ENCODE assay signal across 22 cellular contexts in the genomic region with DNA sequence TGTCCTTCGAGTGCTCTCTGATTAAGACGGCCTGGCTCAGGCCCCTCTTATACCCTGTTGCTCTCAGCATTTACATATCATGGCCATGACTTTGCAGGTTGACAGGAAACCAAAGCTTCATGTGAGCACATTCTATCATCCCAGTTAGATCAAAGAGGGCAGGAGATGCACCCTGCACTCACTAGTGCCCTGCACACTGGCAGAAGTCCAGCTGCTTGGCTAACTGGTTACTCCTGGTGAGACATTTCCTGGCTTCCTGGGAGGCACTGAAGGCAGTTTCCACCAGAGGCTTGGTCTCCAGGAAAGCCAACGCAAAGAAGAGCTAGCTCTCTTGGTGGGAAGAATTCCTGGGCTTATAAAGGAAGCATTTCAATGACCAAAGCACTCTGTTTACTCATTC.
DNase-seq lines count a peak whose midpoint lies in the region; ATAC-seq, FAIRE-seq and TF ChIP-seq lines count a peak whose summit lies in the region.
"Had no signal": no experiment of that assay in that cellular context is flagged by ENCODE, and none has a peak within 500 bp of the region (broad histone marks: within the 10 kb centered on the region; RNA-seq: fewer than 3 reads in every experiment).

No MANE protein-coding gene starts in this region.

- DNase-seq in GM23338 (ENCODE audit: low spot score) (no peak), PC-3 (peak; percentile 57), coronary artery (ENCODE audit: low spot score) (peak; percentile 33), GM12891 (ENCODE audit: insufficient read length, low spot score) (no peak), aorta (no peak), NCI-H2171 treated with DMSO at 0.1 percent for 48 hours (lab: John Stamatoyannopoulos, UW) (no peak)
- no peak for DNase-seq in activated CD8-positive, alpha-beta memory T cell treated with anti-CD3 and anti-CD28 coated beads, Interleukin-2, amount 10 ng/mL, durations not matched to agents 7 days and 5 days
- DNase-seq: activated CD4-positive, alpha-beta T cell treated with anti-CD3 and anti-CD28 coated beads, Interleukin-2, amount 10 ng/mL, durations not matched to agents 24 days and 14 days; activated gamma-delta T cell treated with Interleukin-2 at 50 U/mL for 16 hours; DND-41; GM23248; MM.1S; naive thymus-derived CD4-positive, alpha-beta T cell; NCI-H187; NCI-H510A had no signal

- H3K27me3 Mint-ChIP-seq in GM23338 (ENCODE audit: insufficient read depth, low read depth, poor library complexity), result peaks cover 5% of the 10 kb centered on the region
- peaks cover 18% of the 10 kb centered on the region for H3K27me3 Mint-ChIP-seq in nephron (ENCODE audit: low read depth)
- H3K27me3 Mint-ChIP-seq in activated CD8-positive, alpha-beta memory T cell treated with anti-CD3 and anti-CD28 coated beads, Interleukin-2, amount 10 ng/mL, durations not matched to agents 7 days and 5 days, result peaks cover 8% of the 10 kb centered on the region
- H3K27me3 Mint-ChIP-seq: activated CD4-positive, alpha-beta T cell treated with anti-CD3 and anti-CD28 coated beads, Interleukin-2, amount 10 ng/mL, durations not matched to agents 24 days and 14 days had no signal

- H3K4me3 ChIP-seq in GM23338 (no peak overlapping the region), PC-3 (ENCODE audit: low read length) (no peak overlapping the region), coronary artery (no peak overlapping the region), aorta (ENCODE audit: low read length in 2 of 2) (no peak overlapping the region)
- H3K4me3 ChIP-seq: GM23248, heart right ventricle, pancreas had no signal

- CTCF ChIA-PET in PC-3 (lab: Charles Lee), result no interaction called here
- CTCF ChIA-PET in activated CD8-positive, alpha-beta memory T cell treated with anti-CD3 and anti-CD28 coated beads, Interleukin-2, amount 10 ng/mL, durations not matched to agents 7 days and 5 days (lab: Charles Lee), result no interaction called here

- H3K9me3 ChIP-seq in PC-3 (ENCODE audit: low read length) (no peaks in the 10 kb centered on the region), aorta (ENCODE audit: control insufficient read depth, low read length) (no peaks in the 10 kb centered on the region)
- H3K9me3 ChIP-seq: heart right ventricle, pancreas had no signal

- no peak for FAIRE-seq in GM12891 (lab: Jason Lieb, UNC)
- FAIRE-seq: GM18507, pancreas had no signal

- ATAC-seq in GM23338 (no peak), PC-3 (peak; percentile 61), aorta (ENCODE audit: low FRiP score) (no peak)
- no peak for ATAC-seq in activated CD8-positive, alpha-beta memory T cell treated with anti-CD3 and anti-CD28 coated beads, Interleukin-2, amount 10 ng/mL, durations not matched to agents 7 days and 5 days
- ATAC-seq: CD8-positive, alpha-beta T cell; naive thymus-derived CD4-positive, alpha-beta T cell had no signal

- H3K36me3 ChIP-seq in GM23338 (ENCODE audit: insufficient read depth) (no peaks in the 10 kb centered on the region), PC-3 (ENCODE audit: low read depth, low read length) (no peaks in the 10 kb centered on the region), aorta (ENCODE audit: control insufficient read depth in 1 of 2, insufficient read depth in 2 of 2, low read length in 1 of 2) (no peaks in the 10 kb centered on the region)
- H3K36me3 ChIP-seq: heart right ventricle, pancreas had no signal

- intact Hi-C loops in PC-3 (cut with micrococcal nuclease) (no loop called here), aorta (cut with DNase I) (no loop called here)

- H3K27ac Mint-ChIP-seq in GM23338 (peak overlapping the region; percentile 37; the same call in 1 of the 2 replicates), nephron (peak overlapping the region; percentile 85 to 93 (median 90))
- no peak overlapping the region for H3K27ac Mint-ChIP-seq in activated CD8-positive, alpha-beta memory T cell treated with anti-CD3 and anti-CD28 coated beads, Interleukin-2, amount 10 ng/mL, durations not matched to agents 7 days and 5 days
- H3K27ac Mint-ChIP-seq: activated CD4-positive, alpha-beta T cell treated with anti-CD3 and anti-CD28 coated beads, Interleukin-2, amount 10 ng/mL, durations not matched to agents 24 days and 14 days; CD8-positive, alpha-beta T cell; naive thymus-derived CD4-positive, alpha-beta T cell; stimulated activated naive CD8-positive, alpha-beta T cell treated with anti-CD3 and anti-CD28 coated beads, Interleukin-15, Interleukin-2, amounts not matched to agents 100 ng/mL and 50 ng/mL, for 24 hours had no signal

- peaks cover 11% of the 10 kb centered on the region for H3K4me1 Mint-ChIP-seq in GM23338
- H3K4me1 Mint-ChIP-seq in nephron, result peaks cover 45% of the 10 kb centered on the region
- H3K4me1 Mint-ChIP-seq in activated CD8-positive, alpha-beta memory T cell treated with anti-CD3 and anti-CD28 coated beads, Interleukin-2, amount 10 ng/mL, durations not matched to agents 7 days and 5 days, result no peaks in the 10 kb centered on the region
- H3K4me1 Mint-ChIP-seq: activated CD4-positive, alpha-beta T cell treated with anti-CD3 and anti-CD28 coated beads, Interleukin-2, amount 10 ng/mL, durations not matched to agents 24 days and 14 days had no signal

- H3F3A ChIP-seq in GM23338 (replicated peaks; ENCODE audit: low read depth), result no peaks in the 10 kb centered on the region
- no peaks in the 10 kb centered on the region for H3F3A ChIP-seq in PC-3 (ENCODE audit: low read length, unreplicated experiment)

- H3K9ac ChIP-seq in PC-3 (ENCODE audit: low read length), result no peak overlapping the region
- H3K9ac ChIP-seq: GM23248 had no signal

- TF ChIP-seq POLR2A in GM12891 (IDR thresholded peaks at IDR 0.05; ENCODE audit: low read depth, low read length), result no peak

- H3K36me3 Mint-ChIP-seq in GM23338 (ENCODE audit: low read depth) (no peaks in the 10 kb centered on the region), nephron (ENCODE audit: low read depth) (no peaks in the 10 kb centered on the region)
- H3K36me3 Mint-ChIP-seq in activated CD8-positive, alpha-beta memory T cell treated with anti-CD3 and anti-CD28 coated beads, Interleukin-2, amount 10 ng/mL, durations not matched to agents 7 days and 5 days, result no peaks in the 10 kb centered on the region
- H3K36me3 Mint-ChIP-seq: CD8-positive, alpha-beta T cell; naive thymus-derived CD4-positive, alpha-beta T cell; type B pancreatic cell had no signal

- H3K79me2 ChIP-seq in GM23338 (replicated peaks; ENCODE audit: insufficient read depth) (no peaks in the 10 kb centered on the region), PC-3 (ENCODE audit: low read length) (no peaks in the 10 kb centered on the region)

- BruUV-seq in PC-3 (replicated peaks; lab: Mats Ljungman, UMichigan), result no TSS peak

- H3K27ac ChIP-seq in GM23338 (ENCODE audit: low read depth), result no peak overlapping the region
- no peak overlapping the region for H3K27ac ChIP-seq in PC-3 (ENCODE audit: low read length)
- no peak overlapping the region for H3K27ac ChIP-seq in coronary artery
- H3K27ac ChIP-seq in aorta (ENCODE audit: low read depth in 1 of 2, low read length in 2 of 2), result no peak overlapping the region
- H3K27ac ChIP-seq: GM23248, heart right ventricle, pancreas had no signal

- H4K20me1 ChIP-seq in GM23338 (replicated peaks; ENCODE audit: insufficient read depth) (no peaks in the 10 kb centered on the region), PC-3 (ENCODE audit: low read length) (no peaks in the 10 kb centered on the region)

- H2AFZ ChIP-seq in GM23338, result no peak overlapping the region
- H2AFZ ChIP-seq in PC-3 (ENCODE audit: low read length), result no peak overlapping the region
- H2AFZ ChIP-seq: GM23248 had no signal

- H3K4me2 ChIP-seq in GM23338 (no peak overlapping the region), PC-3 (ENCODE audit: low read length) (no peak overlapping the region)

- H3K27me3 ChIP-seq in GM23338 (ENCODE audit: insufficient read depth), result no peaks in the 10 kb centered on the region
- no peaks in the 10 kb centered on the region for H3K27me3 ChIP-seq in PC-3 (ENCODE audit: low read length)
- H3K27me3 ChIP-seq in aorta (ENCODE audit: control insufficient read depth in 1 of 2, insufficient read depth in 2 of 2, low read length in 1 of 2), result no peaks in the 10 kb centered on the region
- H3K27me3 ChIP-seq: pancreas had no signal

- H3K9me2 ChIP-seq in GM23338 (ENCODE audit: insufficient read depth) (peaks cover 4% of the 10 kb centered on the region; the same call in 1 of the 2 replicates), PC-3 (replicated peaks; ENCODE audit: low read length) (no peaks in the 10 kb centered on the region)

- no peak for TF ChIP-seq CTCF in GM23338 (conservative IDR thresholded peaks at IDR 0.05; ENCODE audit: low read depth in 2 of 2)
- TF ChIP-seq CTCF in PC-3 (conservative IDR thresholded peaks at IDR 0.05; ENCODE audit: low read depth, low read length), result no peak
- no peak for TF ChIP-seq CTCF in coronary artery (IDR thresholded peaks at IDR 0.05)
- TF ChIP-seq CTCF in nephron (IDR thresholded peaks at IDR 0.05; ENCODE audit: unreplicated experiment in 3 of 3), result no peak

- no peaks in the 10 kb centered on the region for H3K9me3 Mint-ChIP-seq in GM23338
- H3K9me3 Mint-ChIP-seq in nephron, result no peaks in the 10 kb centered on the region
- H3K9me3 Mint-ChIP-seq in activated CD8-positive, alpha-beta memory T cell treated with anti-CD3 and anti-CD28 coated beads, Interleukin-2, amount 10 ng/mL, durations not matched to agents 7 days and 5 days (ENCODE audit: low read depth), result no peaks in the 10 kb centered on the region
- H3K9me3 Mint-ChIP-seq: activated CD4-positive, alpha-beta T cell treated with anti-CD3 and anti-CD28 coated beads, Interleukin-2, amount 10 ng/mL, durations not matched to agents 24 days and 14 days; CD8-positive, alpha-beta T cell; stimulated activated naive CD8-positive, alpha-beta T cell treated with anti-CD3 and anti-CD28 coated beads, Interleukin-15, Interleukin-2, amounts not matched to agents 100 ng/mL and 50 ng/mL, for 24 hours had no signal

- WGBS in aorta, 2 donors, result 89 to 92% methylated on average over 3 of the region's 3 CpGs

- no peaks in the 10 kb centered on the region for H3K4me1 ChIP-seq in GM23338 (ENCODE audit: insufficient read depth)
- peaks cover 15% of the 10 kb centered on the region for H3K4me1 ChIP-seq in PC-3 (ENCODE audit: insufficient read depth, low read length)
- H3K4me1 ChIP-seq in aorta (ENCODE audit: control insufficient read depth in 1 of 2, insufficient read depth in 2 of 2, low read length in 2 of 2), result no peaks in the 10 kb centered on the region

- POLR2A ChIA-PET in PC-3 (lab: Charles Lee; ENCODE audit: unreplicated experiment), result interaction anchor here (0.6 kb wide), 1 partner anchor 28 kb away, joined by 3 read pairs; no protein-coding TSS in a partner anchor

- no peak overlapping the region for H3K4me3 Mint-ChIP-seq in GM23338
- no peak overlapping the region for H3K4me3 Mint-ChIP-seq in nephron
- H3K4me3 Mint-ChIP-seq in activated CD8-positive, alpha-beta memory T cell treated with anti-CD3 and anti-CD28 coated beads, Interleukin-2, amount 10 ng/mL, durations not matched to agents 7 days and 5 days, result no peak overlapping the region
- H3K4me3 Mint-ChIP-seq: activated CD4-positive, alpha-beta T cell treated with anti-CD3 and anti-CD28 coated beads, Interleukin-2, amount 10 ng/mL, durations not matched to agents 24 days and 14 days; CD8-positive, alpha-beta T cell; naive thymus-derived CD4-positive, alpha-beta T cell; stimulated activated naive CD8-positive, alpha-beta T cell treated with anti-CD3 and anti-CD28 coated beads, Interleukin-15, Interleukin-2, amounts not matched to agents 100 ng/mL and 50 ng/mL, for 24 hours; type B pancreatic cell had no signal

TF ChIP-seq in GM12891, 5 proteins besides CTCF, POLR2A, EP300 and RAD21 (continues in another document):
- no peak for TF ChIP-seq POLR2AphosphoS5 (IDR thresholded peaks at IDR 0.05; ENCODE audit: low read depth, low read length)

Comparison
In these comparisons a context has a peak if more than half of its experiments do, and no peak if none do; other contexts are left out.
1. DNase-seq: peak in PC-3 (single experiment) and coronary artery (single experiment); none in GM23338 (single experiment), GM12891 (single experiment), aorta (0 of 2), NCI-H2171 treated with DMSO at 0.1 percent for 48 hours (single experiment) and activated CD8-positive, alpha-beta memory T cell treated with anti-CD3 and anti-CD28 coated beads, Interleukin-2, amount 10 ng/mL, durations not matched to agents 7 days and 5 days (single experiment).